Comparison of ENCODE assay signal across 8 cellular contexts in genomic region chr3:9749663-9750555, GRCh38. TPM values are rescaled to one million over a fixed set of nuclear protein-coding genes. Genes with fewer than 3 reads are reported as not detected.
DNase-seq lines count a peak whose midpoint lies in the region; FAIRE-seq and TF ChIP-seq lines count a peak whose summit lies in the region.

Gene OGG1, plus strand, starts transcription at chr3:9749952. Its CDS starts 335 bp downstream, at chr3:9750287.

- H3K4me3 ChIP-seq in neutrophil (ENCODE audit: low read depth in 1 of 2, low read length in 1 of 2): peak within 1 kb of the TSS; percentile 81 to 84

- H3K4me1 ChIP-seq in neutrophil (ENCODE audit: control insufficient read depth in 1 of 2, insufficient read depth in 1 of 2, low read depth in 1 of 2, low read length in 1 of 2): peaks cover 35% of the 10 kb centered on the region in 2 experiments

- CTCF ChIA-PET in HEK293T (lab: Yijun Ruan, JAX): interaction anchor here (1.1 to 1.4 kb wide), 4 partner anchors 17 to 77 kb away, joined by 3 read pairs; partner anchors contain the start of gene BRPF1

- peak; percentile 98 for DNase-seq in GF-D8 (lab: John Stamatoyannopoulos, UW)
- DNase-seq in HEK293T (ENCODE audit: extremely low spot score): peak; percentile 96
- DNase-seq in MV-4-11 (lab: John Stamatoyannopoulos, UW): peak; percentile 99
- DNase-seq in SK-MEL-5 (ENCODE audit: low read depth, low spot score): peak; percentile 98
- DNase-seq in activated naive CD4-positive, alpha-beta T cell treated with Interleukin-2 at 50 U/mL for 16 hours: peak; percentile 97
- peak; percentile 87 to 96 for DNase-seq in frontal cortex (ENCODE audit: low spot score in 2 of 2)
- peak; percentile 74 to 98 (median 94) for DNase-seq in substantia nigra (lab: John Stamatoyannopoulos, UW)

- POLR2A ChIA-PET in HEK293T (lab: Yijun Ruan, JAX): interaction anchor here (0.7 to 2.4 kb wide), 12 partner anchors 9 to 248 kb away, joined by 3 to 35 read pairs (median 5); partner anchors contain the start of genes ARPC4 and BRPF1

- FAIRE-seq in frontal cortex (lab: Jason Lieb, UNC): no peak

- TF ChIP-seq CTCF in neutrophil (IDR thresholded peaks at IDR 0.05): peak; percentile 53

- peaks cover 47% of the 10 kb centered on the region for H3K36me3 ChIP-seq in neutrophil

- in situ Hi-C loops in SK-MEL-5 (cut with HindIII; ENCODE audit: low pct_unique_long_range_greater_than_20kb, low sequenced_read_pairs): no loop called here

- H3K27me3 ChIP-seq in neutrophil: no peaks in the 10 kb centered on the region

- peak within 1 kb of the TSS; percentile 95 for H3K27ac ChIP-seq in neutrophil
- peak within 1 kb of the TSS; percentile 93 for H3K27ac ChIP-seq in substantia nigra (ENCODE audit: low read depth, low read length, poor library complexity, severe bottlenecking)

- no peaks in the 10 kb centered on the region for H3K9me3 ChIP-seq in neutrophil

TF ChIP-seq in HEK293T, 16 proteins besides CTCF, POLR2A, EP300 and RAD21:
- TF ChIP-seq BHLHE40 (IDR thresholded peaks at IDR 0.05; ENCODE audit: borderline replicate concordance) (no peak), LEF1 (IDR thresholded peaks at IDR 0.05; ENCODE audit: borderline replicate concordance) (no peak), PKNOX1 (IDR thresholded peaks at IDR 0.05) (peak; percentile 46; the same call in 1 of the 2 replicates), FOXK2 (IDR thresholded peaks at IDR 0.05) (no peak), ELF4 (IDR thresholded peaks at IDR 0.05) (peak; percentile 33; the same call in 1 of the 2 replicates), SP1 (IDR thresholded peaks at IDR 0.05) (no peak), L3MBTL2 (conservative IDR thresholded peaks at IDR 0.05) (peak; percentile 72)

RNA-seq across cellular contexts. Expression of gene OGG1, which starts in this region (rescaled TPM):
- total RNA-seq in SK-MEL-5 (2014; rRNA removed; shearing (Covaris generic)): 11.0 and 16.0 TPM in 2 replicates
- polyA plus RNA-seq in SK-MEL-5 (2015; cell fraction: cytosol; rRNA removed): 17.3 and 26.8 TPM in 2 replicates
- 27.5 and 47.7 TPM in 2 replicates for polyA plus RNA-seq in SK-MEL-5 (2015; cell fraction: nucleus; rRNA removed)
- 98.6 TPM for total RNA-seq in frontal cortex

Comparison
In these comparisons a context has a peak if more than half of its experiments do, and no peak if none do; other contexts are left out.
1. Peak in every context shown above with its lines: DNase-seq, H3K4me3 ChIP-seq and H3K27ac ChIP-seq.